Comparison of ENCODE assay signal across 8 cellular contexts in genomic region chr7:74290590-74290950, GRCh38. TPM values are rescaled to one million over a fixed set of nuclear protein-coding genes. Genes with fewer than 3 reads are reported as not detected.
DNase-seq lines count a peak whose midpoint lies in the region; ATAC-seq and TF ChIP-seq lines count a peak whose summit lies in the region.

No MANE protein-coding gene starts in this region.

- H3K9me3 ChIP-seq in Peyer's patch (no peaks in the 10 kb centered on the region), sigmoid colon (no peaks in the 10 kb centered on the region)

- ATAC-seq in GM18517 (IDR thresholded peaks at IDR 0.05; ENCODE audit: unreplicated experiment), result no peak

- H3K4me3 ChIP-seq in GM12875 (ENCODE audit: low read depth, low read length) (peak overlapping the region; percentile 91), Peyer's patch (peak overlapping the region; percentile 89 to 96 (median 94)), fibroblast of villous mesenchyme (ENCODE audit: low read depth, low read length) (peak overlapping the region; percentile 82), sigmoid colon (peak overlapping the region; percentile 82 to 96 (median 94))

- peak overlapping the region; percentile 80 to 93 (median 84) for H3K27ac ChIP-seq in Peyer's patch
- peak overlapping the region; percentile 75 to 86 (median 82) for H3K27ac ChIP-seq in sigmoid colon

- no peak for TF ChIP-seq EP300 in sigmoid colon (IDR thresholded peaks at IDR 0.05)

- H3K36me3 ChIP-seq in Peyer's patch, result no peaks in the 10 kb centered on the region
- no peaks in the 10 kb centered on the region for H3K36me3 ChIP-seq in sigmoid colon

- intact Hi-C loops in sigmoid colon (cut with DNase I), result loop anchor here (1.0 to 5.0 kb wide), 3 partner anchors 37 to 102 kb away; no protein-coding TSS in a partner anchor

- no peaks in the 10 kb centered on the region for H3K27me3 ChIP-seq in Peyer's patch
- no peaks in the 10 kb centered on the region for H3K27me3 ChIP-seq in sigmoid colon

- WGBS in sigmoid colon, 2 donors, result 1 to 3% methylated on average over 9 of the region's 9 CpGs

- DNase-seq in Peyer's patch (no peak), fibroblast of villous mesenchyme (ENCODE audit: low read depth) (no peak), sigmoid colon (no peak), islet precursor cell (no peak), HPDE6-E6E7 (ENCODE audit: extremely low spot score) (no peak)
- no peak for DNase-seq in stimulated activated CD8-positive, alpha-beta memory T cell treated with anti-CD3 and anti-CD28 coated beads, Interleukin-4, amount 100 ng/mL, for 48 hours

- peaks cover 7 to 83% (median 21%) of the 10 kb centered on the region in 4 donors for H3K4me1 ChIP-seq in Peyer's patch
- peaks cover 0 to 45% (median 36%) of the 10 kb centered on the region in 4 donors for H3K4me1 ChIP-seq in sigmoid colon

- no peak for TF ChIP-seq CTCF in GM12875 (IDR thresholded peaks at IDR 0.05; ENCODE audit: borderline replicate concordance, insufficient read depth, low read depth, low read length)
- no peak for TF ChIP-seq CTCF in Peyer's patch (IDR thresholded peaks at IDR 0.05)
- no peak for TF ChIP-seq CTCF in fibroblast of villous mesenchyme (IDR thresholded peaks at IDR 0.05; ENCODE audit: insufficient read depth, low read depth, low read length)
- no peak for TF ChIP-seq CTCF in sigmoid colon (IDR thresholded peaks at IDR 0.05)

- TF ChIP-seq POLR2A in Peyer's patch (IDR thresholded peaks at IDR 0.05) (no peak), sigmoid colon (IDR thresholded peaks at IDR 0.05) (no peak)

RNA-seq across cellular contexts. Expression of gene CLIP2, which starts 1.4 kb away (rescaled TPM):
- total RNA-seq in Peyer's patch (100 to 1,000 TPM in 1 of 4 donors, 10 to 100 TPM in 3; 35.4 to 212 (median 76.6) TPM), fibroblast of villous mesenchyme (55.7 and 61.8 TPM in 2 replicates), sigmoid colon (10 to 100 TPM; 20.7 to 35.5 (median 22.3) TPM)
- 10 to 100 TPM; 23.4 to 56.4 (median 40.2) TPM for polyA plus RNA-seq in sigmoid colon

RNA-seq across cellular contexts. Expression of gene RFC2, which starts 36.4 kb away (rescaled TPM):
- total RNA-seq in Peyer's patch, result 10 to 100 TPM in 1 of 4 donors, 1 to 10 TPM in 3; 5.8 to 23.1 (median 7.3) TPM
- 18.4 and 22.0 TPM in 2 replicates for total RNA-seq in fibroblast of villous mesenchyme
- total RNA-seq in sigmoid colon, result 10 to 100 TPM in 3 of 4 donors, 1 to 10 TPM in 1; 3.3 to 17.8 (median 14.8) TPM
- polyA plus RNA-seq in sigmoid colon, result 10 to 100 TPM; 18.0 to 30.0 (median 22.2) TPM
